Comparison of ENCODE assay signal across 8 cellular contexts in genomic region chr16:30774367-30775130, GRCh38. TPM values are rescaled to one million over a fixed set of nuclear protein-coding genes. Genes with fewer than 3 reads are reported as not detected.
DNase-seq lines count a peak whose midpoint lies in the region; ATAC-seq and TF ChIP-seq lines count a peak whose summit lies in the region.

No MANE protein-coding gene starts in this region.

- CTCF ChIA-PET in OCI-LY7 (lab: Charles Lee; ENCODE audit: unreplicated experiment) = no interaction called here

- H3K4me2 ChIP-seq in OCI-LY7 (ENCODE audit: low read length) = no peak overlapping the region

- H3K4me3 ChIP-seq in OCI-LY7 (ENCODE audit: low read depth, low read length, poor library complexity, severe bottlenecking) = no peak overlapping the region

- no peaks in the 10 kb centered on the region for H3K9me3 Mint-ChIP-seq in endothelial cell (ENCODE audit: unreplicated experiment)
- H3K9me3 Mint-ChIP-seq in natural killer cell = no peaks in the 10 kb centered on the region

- no peak for TF ChIP-seq CTCF in OCI-LY7 (conservative IDR thresholded peaks at IDR 0.05; ENCODE audit: low read length)
- no peak for TF ChIP-seq CTCF in endothelial cell (IDR thresholded peaks at IDR 0.05; ENCODE audit: unreplicated experiment)
- TF ChIP-seq CTCF in natural killer cell (IDR thresholded peaks at IDR 0.05) = no peak

- H3K4me3 Mint-ChIP-seq in endothelial cell (ENCODE audit: unreplicated experiment) = peak overlapping the region; percentile 92
- peak overlapping the region; percentile 86 for H3K4me3 Mint-ChIP-seq in natural killer cell

- intact Hi-C loops in OCI-LY7 (cut with micrococcal nuclease; ENCODE audit: unreplicated experiment) = no loop called here
- intact Hi-C loops in natural killer cell (cut with micrococcal nuclease) = no loop called here

- TSS peak; percentile 65 for BruUV-seq in OCI-LY7 (replicated peaks; lab: Mats Ljungman, UMichigan)

- H3K36me3 ChIP-seq in OCI-LY7 (ENCODE audit: insufficient read depth, low read length) = peaks cover 60% of the 10 kb centered on the region

- H3K36me3 Mint-ChIP-seq in endothelial cell (ENCODE audit: low read depth, unreplicated experiment) (peaks cover 34% of the 10 kb centered on the region), natural killer cell (peaks cover 11% of the 10 kb centered on the region)

- no peaks in the 10 kb centered on the region for H3K79me2 ChIP-seq in OCI-LY7 (ENCODE audit: insufficient read depth, low read depth, low read length)

- H2AFZ ChIP-seq in OCI-LY7 (ENCODE audit: low read length) = no peak overlapping the region

- H3K4me1 Mint-ChIP-seq in endothelial cell (ENCODE audit: unreplicated experiment) = peaks cover 14% of the 10 kb centered on the region
- peaks cover 29 to 38% of the 10 kb centered on the region in 2 donors for H3K4me1 Mint-ChIP-seq in natural killer cell

- no peaks in the 10 kb centered on the region for H3K9me2 ChIP-seq in OCI-LY7 (ENCODE audit: insufficient read depth, low read length)

- ATAC-seq in natural killer cell (peak in 1 of 3 donors; percentile 1), HG03442 (IDR thresholded peaks at IDR 0.05; ENCODE audit: unreplicated experiment) (no peak)

- H3K27ac Mint-ChIP-seq in endothelial cell (ENCODE audit: unreplicated experiment) (peak overlapping the region; percentile 36), natural killer cell (peak overlapping the region in 1 of 2 donors; percentile 77)

- H4K20me1 ChIP-seq in OCI-LY7 (ENCODE audit: insufficient read depth, low read length) = no peaks in the 10 kb centered on the region; the same call in 1 of the 2 replicates

- H3K27ac ChIP-seq in OCI-LY7 (ENCODE audit: low read depth, low read length, poor library complexity, severe bottlenecking) = no peak overlapping the region

- H3K27me3 Mint-ChIP-seq in endothelial cell (ENCODE audit: unreplicated experiment) (peaks cover 15% of the 10 kb centered on the region), natural killer cell (ENCODE audit: low read depth in 2 of 2) (peaks cover 0 to 9% of the 10 kb centered on the region in 2 donors)

- H3K4me1 ChIP-seq in OCI-LY7 (ENCODE audit: insufficient read depth, low read length, poor library complexity, severe bottlenecking) = no peaks in the 10 kb centered on the region

- POLR2A ChIA-PET in OCI-LY7 (lab: Charles Lee) = no interaction called here

- DNase-seq in AG20443 (ENCODE audit: low spot score) (peak; percentile 35), OCI-LY7 (ENCODE audit: low spot score) (no peak), endothelial cell (ENCODE audit: low spot score) (no peak), natural killer cell (no peak), D341Med (ENCODE audit: low spot score) (no peak)
- no peak for DNase-seq in activated CD4-positive, CD25-positive, alpha-beta regulatory T cell (lab: John Stamatoyannopoulos, UW)
- no peak for DNase-seq in activated effector memory CD4-positive, alpha-beta T cell treated with anti-CD3 and anti-CD28 coated beads, Interleukin-2, amount 50 U/mL, for 16 hours

- H3K9me3 ChIP-seq in OCI-LY7 (ENCODE audit: low read length) = no peaks in the 10 kb centered on the region

RNA-seq across cellular contexts. Expression of gene RNF40, which starts 12.4 kb away (rescaled TPM):
- total RNA-seq in OCI-LY7 (2014; rRNA removed; shearing (Covaris generic)) = 54.8 and 70.5 TPM in 2 replicates
- total RNA-seq in OCI-LY7 (2022) (108 and 120 TPM in 2 replicates), endothelial cell (ENCODE audit: unreplicated experiment) (108 TPM), natural killer cell (100 to 1,000 TPM; 153 to 167 (median 161) TPM)

RNA-seq across cellular contexts. Expression of gene ZNF629, which starts 12.5 kb away (rescaled TPM):
- total RNA-seq in OCI-LY7 (2014; rRNA removed; shearing (Covaris generic)) = 1.9 and 2.5 TPM in 2 replicates
- total RNA-seq in OCI-LY7 (2022) = 1.0 and 1.1 TPM in 2 replicates
- 29.7 TPM for total RNA-seq in endothelial cell (ENCODE audit: unreplicated experiment)
- total RNA-seq in natural killer cell = 1 to 10 TPM in 2 of 3 donors, under 1 TPM in 1; 0.96 to 1.9 (median 1.8) TPM

RNA-seq across cellular contexts. Expression of gene CFAP119, which starts 12.7 kb away (rescaled TPM):
- 20.7 and 27.4 TPM in 2 replicates for total RNA-seq in OCI-LY7 (2014; rRNA removed; shearing (Covaris generic))
- total RNA-seq in OCI-LY7 (2022) (25.0 and 27.4 TPM in 2 replicates), endothelial cell (ENCODE audit: unreplicated experiment) (5.2 TPM), natural killer cell (1 to 10 TPM; 3.4 to 5.1 (median 4.9) TPM)

RNA-seq across cellular contexts. Expression of gene PHKG2, which starts 26.3 kb away (rescaled TPM):
- total RNA-seq in OCI-LY7 (2014; rRNA removed; shearing (Covaris generic)) = 37.6 and 40.5 TPM in 2 replicates
- total RNA-seq in OCI-LY7 (2022) (41.9 and 46.5 TPM in 2 replicates), endothelial cell (ENCODE audit: unreplicated experiment) (27.5 TPM), natural killer cell (10 to 100 TPM; 50.5 to 86.1 (median 64.8) TPM)
